1 cellular context compared by ENCODE assay signal in genomic region chr6:53898026-53898795, GRCh38.
TF ChIP-seq lines count a peak whose summit lies in the region.

No MANE protein-coding gene starts in this region.

TF ChIP-seq in SK-N-SH treated with all-trans-retinoic acid at 6 μM for 48 hours, 23 proteins besides CTCF, POLR2A, EP300 and RAD21 (continued from another document):
- TF ChIP-seq POU6F1 (CRISPR knock-in tag; IDR thresholded peaks at IDR 0.05; ENCODE audit: borderline replicate concordance, low read depth) (no peak), PATZ1 (CRISPR knock-in tag; IDR thresholded peaks at IDR 0.05; ENCODE audit: borderline replicate concordance) (no peak), ISL1 (CRISPR knock-in tag; IDR thresholded peaks at IDR 0.05) (no peak), TOX (CRISPR knock-in tag; IDR thresholded peaks at IDR 0.05; ENCODE audit: borderline replicate concordance) (no peak)
